ENCODE assay signal across 26 cellular contexts in genomic region chr11:86914836-86915519, GRCh38. TPM values are rescaled to one million over a fixed set of nuclear protein-coding genes. Genes with fewer than 3 reads are reported as not detected.
DNase-seq lines count a peak whose midpoint lies in the region; ATAC-seq and TF ChIP-seq lines count a peak whose summit lies in the region.
"Had no signal": no experiment of that assay in that cellular context is flagged by ENCODE, and none has a peak within 500 bp of the region (broad histone marks: within the 10 kb centered on the region; RNA-seq: fewer than 3 reads in every experiment).

No MANE protein-coding gene starts in this region.

- H3K4me3 ChIP-seq in heart right ventricle (no peak overlapping the region), SJCRH30 (no peak overlapping the region), fibroblast of lung (replicated peaks in 1 of 4; ENCODE audit: control extremely low read depth in 1 of 4, insufficient read depth in 1 of 4, low read depth in 3 of 4, low read length in 4 of 4) (no peak overlapping the region), skeletal muscle satellite cell (ENCODE audit: low read length) (no peak overlapping the region), mucosa of descending colon (no peak overlapping the region)
- H3K4me3 ChIP-seq: stomach, tibial artery had no signal

- no peaks in the 10 kb centered on the region for H4K20me1 ChIP-seq in fibroblast of lung (ENCODE audit: control insufficient read depth, extremely low read depth, insufficient read depth, low read length)

- intact Hi-C loops in heart right ventricle (cut with DNase I) = loop anchor here in 3 of 10 donors (5.0 to 10.0 kb wide), 3 partner anchors 43 to 460 kb away; no protein-coding TSS in a partner anchor
- intact Hi-C loops in cardiac septum (cut with DNase I) = no loop called here
- intact Hi-C loops in mucosa of descending colon (cut with DNase I, micrococcal nuclease) = loop anchor here (5.0 kb wide), 1 partner anchor 43 kb away; no protein-coding TSS in a partner anchor
- intact Hi-C loops in head of caudate nucleus (cut with DNase I) = no loop called here

- peaks cover 8 to 51% (median 37%) of the 10 kb centered on the region in 9 donors for H3K4me1 ChIP-seq in heart right ventricle
- H3K4me1 ChIP-seq in SJCRH30 = peaks cover 53% of the 10 kb centered on the region
- H3K4me1 ChIP-seq in fibroblast of lung (ENCODE audit: control insufficient read depth, extremely low read depth, insufficient read depth, low read length) = peaks cover 11% of the 10 kb centered on the region
- H3K4me1 ChIP-seq in skeletal muscle satellite cell (ENCODE audit: control insufficient read depth, insufficient read depth, low read length) = peaks cover 53% of the 10 kb centered on the region
- H3K4me1 ChIP-seq in mucosa of descending colon (ENCODE audit: low read depth) = no peaks in the 10 kb centered on the region

- H3K4me2 ChIP-seq in fibroblast of lung (ENCODE audit: extremely low read depth, insufficient read depth, low read length) = no peak overlapping the region
- H3K4me2 ChIP-seq in skeletal muscle satellite cell (ENCODE audit: low read length) = no peak overlapping the region

- H3K9ac ChIP-seq in fibroblast of lung (ENCODE audit: insufficient read depth, low read length) (no peak overlapping the region), skeletal muscle satellite cell (ENCODE audit: low read depth, low read length) (peak overlapping the region; percentile 37)

- H3K9me3 ChIP-seq in heart right ventricle (peaks cover 0 to 12% (median 2%) of the 10 kb centered on the region in 11 donors), SJCRH30 (replicated peaks) (peaks cover 10% of the 10 kb centered on the region; the same call in 1 of the 2 replicates), fibroblast of lung (ENCODE audit: control insufficient read depth, insufficient read depth, low read depth, low read length) (no peaks in the 10 kb centered on the region), skeletal muscle satellite cell (replicated peaks; ENCODE audit: low read length) (no peaks in the 10 kb centered on the region), mucosa of descending colon (no peaks in the 10 kb centered on the region)
- H3K9me3 ChIP-seq: stomach, tibial artery had no signal

- H3K27me3 ChIP-seq in heart right ventricle (no peaks in the 10 kb centered on the region), SJCRH30 (no peaks in the 10 kb centered on the region), fibroblast of lung (ENCODE audit: control insufficient read depth, insufficient read depth, low read length) (no peaks in the 10 kb centered on the region), skeletal muscle satellite cell (ENCODE audit: control insufficient read depth, insufficient read depth, low read length) (no peaks in the 10 kb centered on the region)
- H3K27me3 ChIP-seq: stomach, tibial artery had no signal

- no peak for ATAC-seq in heart right ventricle
- ATAC-seq in mucosa of descending colon = no peak
- ATAC-seq: activated CD4-positive, alpha-beta T cell treated with anti-CD3 and anti-CD28 coated beads for 36 hours had no signal

- TF ChIP-seq CTCF in heart right ventricle (IDR thresholded peaks at IDR 0.05) (no peak), fibroblast of lung (conservative IDR thresholded peaks at IDR 0.05 in 1 of 2, IDR thresholded peaks at IDR 0.05 in 1 of 2; ENCODE audit: low read depth in 1 of 2, low read length in 2 of 2) (no peak), mucosa of descending colon (IDR thresholded peaks at IDR 0.05) (no peak)

- peaks cover 0 to 2% (median 0%) of the 10 kb centered on the region in 9 donors for H3K36me3 ChIP-seq in heart right ventricle
- H3K36me3 ChIP-seq in SJCRH30 = no peaks in the 10 kb centered on the region
- no peaks in the 10 kb centered on the region for H3K36me3 ChIP-seq in fibroblast of lung (ENCODE audit: control insufficient read depth, insufficient read depth, low read length)
- H3K36me3 ChIP-seq in skeletal muscle satellite cell (ENCODE audit: insufficient read depth, low read length) = no peaks in the 10 kb centered on the region
- H3K36me3 ChIP-seq in mucosa of descending colon (ENCODE audit: low read depth) = no peaks in the 10 kb centered on the region
- H3K36me3 ChIP-seq: stomach, tibial artery had no signal

- DNase-seq in heart right ventricle = no peak
- no peak for DNase-seq in cardiac septum (ENCODE audit: low spot score)
- peak; percentile 83 to 95 for DNase-seq in SJCRH30
- DNase-seq in fibroblast of lung (ENCODE audit: low read depth in 2 of 2) = peak in 1 of 2 donors; percentile 41
- DNase-seq in mucosa of descending colon = no peak
- DNase-seq in head of caudate nucleus = no peak
- DNase-seq in activated T-cell treated with anti-CD3 and anti-CD28 coated beads, Interleukin-2, amount 50 U/mL, for 1 hour = no peak
- DNase-seq: activated CD4-positive, alpha-beta T cell treated with anti-CD3 and anti-CD28 coated beads for 36 hours; activated CD8-positive, alpha-beta memory T cell treated with anti-CD3 and anti-CD28 coated beads for 24 hours; activated gamma-delta T cell; activated naive CD8-positive, alpha-beta T cell treated with anti-CD3 and anti-CD28 coated beads, Interleukin-2, amount 10 ng/mL, durations not matched to agents 7 days and 5 days; AML-193; CD4-positive, alpha-beta memory T cell; cerebellar nuclear complex; DMS 273 treated with DMSO at 0.1 percent for 48 hours; glutamatergic neuron; KBM-7; kidney; naive B cell; NCI-H1436 treated with DMSO at 0.1 percent for 48 hours; NCI-H748 treated with DMSO at 0.1 percent for 48 hours; stimulated activated CD4-positive, alpha-beta T cell treated with anti-CD3 and anti-CD28 coated beads, Interleukin-2, amount 100 ng/mL, for 24 hours; stomach; T-helper 2 cell; tibial artery had no signal

- H3K79me2 ChIP-seq in fibroblast of lung (ENCODE audit: control insufficient read depth, insufficient read depth, low read length) = no peaks in the 10 kb centered on the region

- whole genome bisulfite sequencing in heart right ventricle, 2 donors = 67 to 77% methylated on average over 6 of the region's 6 CpGs

- H2AFZ ChIP-seq in fibroblast of lung (ENCODE audit: low read length) = peak overlapping the region; percentile 73

- H3K27ac ChIP-seq in heart right ventricle (peak overlapping the region in 7 of 10 donors; percentile 36 to 92 (median 83)), SJCRH30 (peak overlapping the region; percentile 92), fibroblast of lung (ENCODE audit: insufficient read depth, low read length) (peak overlapping the region; percentile 12)

RNA-seq across cellular contexts. Expression of gene FZD4, which starts 40.2 kb away (rescaled TPM):
- 10 to 100 TPM; 17.8 to 34.6 (median 23.7) TPM for total RNA-seq in heart right ventricle
- 10 to 100 TPM; 13.5 to 17.9 TPM for polyA plus RNA-seq in heart right ventricle
- total RNA-seq in cardiac septum = 14.4 TPM
- total RNA-seq in SJCRH30 (2014; rRNA removed; shearing (Covaris generic)) = 5.8 and 6.1 TPM in 2 replicates
- 11.8 and 15.7 TPM in 2 replicates for total RNA-seq in fibroblast of lung
- 6.4 and 17.8 TPM in 2 replicates for polyA plus RNA-seq in fibroblast of lung
- 4.1 and 11.5 TPM in 2 replicates for polyA plus RNA-seq in fibroblast of lung (2012)
- polyA minus RNA-seq in fibroblast of lung (ENCODE audit: low replicate concordance) = 5.6 and 10.3 TPM in 2 replicates
- 5.1 and 5.2 TPM in 2 replicates for total RNA-seq in skeletal muscle satellite cell (2012; rRNA removed)
- total RNA-seq in mucosa of descending colon = 10 to 100 TPM in 1 of 3 donors, 1 to 10 TPM in 2; 4.7 to 33.7 (median 7.9) TPM
- polyA plus RNA-seq: CD4-positive, alpha-beta memory T cell had no signal

Comparison
In these comparisons a context has a peak if more than half of its experiments do, and no peak if none do; other contexts are left out.
1. DNase-seq: peak in SJCRH30 (2 of 2); none in heart right ventricle (0 of 2), cardiac septum (single experiment), mucosa of descending colon (0 of 3), head of caudate nucleus (0 of 42) and activated T-cell treated with anti-CD3 and anti-CD28 coated beads, Interleukin-2, amount 50 U/mL, for 1 hour (single experiment).
2. H3K27ac ChIP-seq: peak in every context shown above with its lines; median percentile 92 in SJCRH30; 83 in heart right ventricle; 12 in fibroblast of lung.
3. intact Hi-C loops: an anchor here in mucosa of descending colon (5.0 kb wide); none called in cardiac septum and head of caudate nucleus.